Comparison of ENCODE assay signal across 12 cellular contexts in genomic region chr10:117535045-117535751, GRCh38. TPM values are rescaled to one million over a fixed set of nuclear protein-coding genes. Genes with fewer than 3 reads are reported as not detected.
DNase-seq lines count a peak whose midpoint lies in the region; ATAC-seq and TF ChIP-seq lines count a peak whose summit lies in the region.
"Had no signal": no experiment of that assay in that cellular context is flagged by ENCODE, and none has a peak within 500 bp of the region (broad histone marks: within the 10 kb centered on the region; RNA-seq: fewer than 3 reads in every experiment).

No MANE protein-coding gene starts in this region.

- H3K9me3 ChIP-seq in Panc1 (ENCODE audit: control insufficient read depth, insufficient read depth, low read depth, low read length) = no peaks in the 10 kb centered on the region
- H3K9me3 ChIP-seq in neuronal stem cell (replicated peaks in 1 of 2; ENCODE audit: control insufficient read depth in 2 of 2, insufficient read depth in 1 of 2, low read depth in 1 of 2, low read length in 2 of 2) = no peaks in the 10 kb centered on the region
- H3K9me3 ChIP-seq in A673 (ENCODE audit: low read depth, low read length, poor library complexity, severe bottlenecking) = no peaks in the 10 kb centered on the region

- POLR2A ChIA-PET in Panc1 (lab: Charles Lee) = no interaction called here
- POLR2A ChIA-PET in A673 (lab: Charles Lee; ENCODE audit: low non-redundant PET) = no interaction called here

- H3K79me1 ChIP-seq in neuronal stem cell (ENCODE audit: low read depth, low read length) = no peaks in the 10 kb centered on the region

- no CpG with 5 or more reads among the region's 62 CpGs for WGBS in neuronal stem cell (ENCODE audit: extremely low coverage in 2 of 2, insufficient read length in 2 of 2, insufficient replicate concordance in 1 of 2), 2 donors

- CTCF ChIA-PET in Panc1 (lab: Charles Lee) (interaction anchor here (0.6 kb wide), 1 partner anchor 360 kb away, joined by 3 read pairs; no protein-coding TSS in a partner anchor), A673 (lab: Charles Lee) (no interaction called here)

- peak overlapping the region; percentile 88 for H3K9ac ChIP-seq in neuronal stem cell (ENCODE audit: low read depth, low read length, poor library complexity)

- no peak overlapping the region for H4K91ac ChIP-seq in neuronal stem cell (ENCODE audit: low read depth, low read length, poor library complexity)

- no peak overlapping the region for H4K8ac ChIP-seq in neuronal stem cell (ENCODE audit: low read depth, low read length)

- in situ Hi-C loops in Panc1 (cut with HindIII; ENCODE audit: low pct_unique_long_range_greater_than_20kb, low sequenced_read_pairs) = no loop called here

- no peak overlapping the region for H3K14ac ChIP-seq in neuronal stem cell (ENCODE audit: low read length)

- peak overlapping the region; percentile 21 for H3K23ac ChIP-seq in neuronal stem cell (ENCODE audit: low read depth, low read length, poor library complexity)

- peak overlapping the region; percentile 27 for H2AK5ac ChIP-seq in neuronal stem cell (ENCODE audit: low read depth, low read length)

- BruUV-seq in Panc1 (replicated peaks; lab: Mats Ljungman, UMichigan) = no TSS peak
- BruUV-seq in A673 (replicated peaks; lab: Mats Ljungman, UMichigan) = no TSS peak

- ATAC-seq in Panc1 = peak; percentile 28; the same call in 1 of the 2 replicates

- TF ChIP-seq CTCF in AG09309 (IDR thresholded peaks at IDR 0.05; ENCODE audit: control insufficient read depth, insufficient read depth, low read depth, low read length, missing control alignments) (no peak), Panc1 (IDR thresholded peaks at IDR 0.05) (no peak), fibroblast of the aortic adventitia (IDR thresholded peaks at IDR 0.05; ENCODE audit: insufficient read depth, low read length) (no peak), A673 (conservative IDR thresholded peaks at IDR 0.05; ENCODE audit: low read depth, low read length) (no peak)

- H3K27me3 ChIP-seq in Panc1 (ENCODE audit: control insufficient read depth, insufficient read depth, low read length) = peaks cover 45% of the 10 kb centered on the region
- peaks cover 41 to 100% (median 97%) of the 10 kb centered on the region in 3 experiments for H3K27me3 ChIP-seq in neuronal stem cell (ENCODE audit: control insufficient read depth in 3 of 3, insufficient read depth in 3 of 3, low read depth in 1 of 3, low read length in 3 of 3)
- peaks cover 100% of the 10 kb centered on the region for H3K27me3 ChIP-seq in A673 (replicated peaks; ENCODE audit: insufficient read depth, low read depth, low read length, poor library complexity)

- H3K27ac ChIP-seq in Panc1 (ENCODE audit: low read length) = no peak overlapping the region
- H3K27ac ChIP-seq in neuronal stem cell (replicated peaks; ENCODE audit: low read length) = no peak overlapping the region
- no peak overlapping the region for H3K27ac ChIP-seq in A673 (ENCODE audit: low read depth, low read length, poor library complexity, severe bottlenecking)

- no peaks in the 10 kb centered on the region for H3K36me3 ChIP-seq in Panc1 (ENCODE audit: control insufficient read depth, insufficient read depth, low read length)
- no peaks in the 10 kb centered on the region for H3K36me3 ChIP-seq in neuronal stem cell (replicated peaks in 1 of 2; ENCODE audit: control insufficient read depth in 2 of 2, insufficient read depth in 2 of 2, low read length in 2 of 2)
- no peaks in the 10 kb centered on the region for H3K36me3 ChIP-seq in A673 (ENCODE audit: insufficient read depth, low read length, poor library complexity, severe bottlenecking)

- H3K4me1 ChIP-seq in Panc1 (ENCODE audit: control insufficient read depth, insufficient read depth, low read length) = no peaks in the 10 kb centered on the region; the same call in none of the 2 replicates
- H3K4me1 ChIP-seq in neuronal stem cell (ENCODE audit: control insufficient read depth in 2 of 2, insufficient read depth in 1 of 2, low read depth in 1 of 2, low read length in 2 of 2) = peaks cover 0 to 13% of the 10 kb centered on the region in 2 donors
- no peaks in the 10 kb centered on the region for H3K4me1 ChIP-seq in A673 (ENCODE audit: insufficient read depth, low read length, poor library complexity, severe bottlenecking)

- H2BK5ac ChIP-seq in neuronal stem cell (ENCODE audit: low read length) = no peak overlapping the region

- peak overlapping the region; percentile 18 for H3K4me3 ChIP-seq in AG09309 (ENCODE audit: control insufficient read depth, low read depth, low read length)
- peak overlapping the region; percentile 43 to 49 for H3K4me3 ChIP-seq in Panc1 (ENCODE audit: low read depth in 2 of 2, low read length in 2 of 2)
- H3K4me3 ChIP-seq in fibroblast of the aortic adventitia (ENCODE audit: low read depth, low read length) = peak overlapping the region; percentile 22
- H3K4me3 ChIP-seq in neuronal stem cell (ENCODE audit: low read length in 2 of 2) = peak overlapping the region in 1 of 2 donors; percentile 74
- no peak overlapping the region for H3K4me3 ChIP-seq in A673 (ENCODE audit: low read depth, low read length, poor library complexity, severe bottlenecking)

- H3K18ac ChIP-seq in neuronal stem cell (ENCODE audit: low read length) = peak overlapping the region; percentile 94

- intact Hi-C loops in Panc1 (cut with micrococcal nuclease; ENCODE audit: unreplicated experiment) (loop anchor here (10.0 kb wide), 1 partner anchor 510 kb away; the partner anchor contains the start of gene RAB11FIP2), A673 (cut with micrococcal nuclease; ENCODE audit: unreplicated experiment) (loop anchor here (5.0 to 10.0 kb wide), 2 partner anchors 220 to 572 kb away; no protein-coding TSS in a partner anchor)

- H2BK120ac ChIP-seq in neuronal stem cell (ENCODE audit: low read depth, low read length) = peak overlapping the region; percentile 51

- H2AFZ ChIP-seq in neuronal stem cell (ENCODE audit: low read length) = peak overlapping the region; percentile 86

- peak overlapping the region; percentile 89 for H3K4me2 ChIP-seq in neuronal stem cell (ENCODE audit: insufficient read depth, low read length, poor library complexity, severe bottlenecking)

- H3K4ac ChIP-seq in neuronal stem cell (ENCODE audit: low read length) = no peak overlapping the region

- H2BK15ac ChIP-seq in neuronal stem cell (ENCODE audit: low read length) = peak overlapping the region; percentile 40

- no peak overlapping the region for H2BK12ac ChIP-seq in neuronal stem cell (ENCODE audit: low read length)

- DNase-seq in AG09309 (ENCODE audit: low read depth) (no peak), Panc1 (ENCODE audit: low read depth, low spot score) (no peak), fibroblast of the aortic adventitia (ENCODE audit: low read depth) (no peak), neuronal stem cell (ENCODE audit: low spot score) (no peak), pons (ENCODE audit: low spot score) (no peak), NOMO-1 (lab: John Stamatoyannopoulos, UW; ENCODE audit: unreplicated experiment in 2 of 2) (no peak), A673 (ENCODE audit: low spot score) (no peak)
- DNase-seq in stimulated activated CD4-positive, alpha-beta T cell treated with anti-CD3 and anti-CD28 coated beads, Interleukin-12 subunit alpha, Interleukin-12 subunit beta, amount 100 ng/mL, for 4 hours = no peak
- DNase-seq: CD4-positive, CD25-positive, alpha-beta regulatory T cell; cerebellar nuclear complex; NCI-H2171; SW 1271 had no signal

RNA-seq across cellular contexts. Expression of gene EMX2, which starts 7.3 kb away (rescaled TPM):
- not detected for total RNA-seq in Panc1 (2021; ENCODE audit: unreplicated experiment)
- polyA plus RNA-seq in Panc1 (2012; ENCODE audit: insufficient read length) = not detected
- total RNA-seq in fibroblast of the aortic adventitia (ENCODE audit: low replicate concordance) = 0.18 and 1.1 TPM in 2 replicates
- 14.9 TPM for polyA plus RNA-seq in neuronal stem cell (2013, experiment 1 of 2)
- polyA plus RNA-seq in neuronal stem cell (2013, experiment 2 of 2) = 14.7 TPM
- total RNA-seq in A673 (2021) = not detected in 2 replicates
- total RNA-seq: CD4-positive, CD25-positive, alpha-beta regulatory T cell had no signal
- polyA plus RNA-seq: CD4-positive, CD25-positive, alpha-beta regulatory T cell had no signal
